8 cellular contexts compared by ENCODE assay signal in the genomic region with DNA sequence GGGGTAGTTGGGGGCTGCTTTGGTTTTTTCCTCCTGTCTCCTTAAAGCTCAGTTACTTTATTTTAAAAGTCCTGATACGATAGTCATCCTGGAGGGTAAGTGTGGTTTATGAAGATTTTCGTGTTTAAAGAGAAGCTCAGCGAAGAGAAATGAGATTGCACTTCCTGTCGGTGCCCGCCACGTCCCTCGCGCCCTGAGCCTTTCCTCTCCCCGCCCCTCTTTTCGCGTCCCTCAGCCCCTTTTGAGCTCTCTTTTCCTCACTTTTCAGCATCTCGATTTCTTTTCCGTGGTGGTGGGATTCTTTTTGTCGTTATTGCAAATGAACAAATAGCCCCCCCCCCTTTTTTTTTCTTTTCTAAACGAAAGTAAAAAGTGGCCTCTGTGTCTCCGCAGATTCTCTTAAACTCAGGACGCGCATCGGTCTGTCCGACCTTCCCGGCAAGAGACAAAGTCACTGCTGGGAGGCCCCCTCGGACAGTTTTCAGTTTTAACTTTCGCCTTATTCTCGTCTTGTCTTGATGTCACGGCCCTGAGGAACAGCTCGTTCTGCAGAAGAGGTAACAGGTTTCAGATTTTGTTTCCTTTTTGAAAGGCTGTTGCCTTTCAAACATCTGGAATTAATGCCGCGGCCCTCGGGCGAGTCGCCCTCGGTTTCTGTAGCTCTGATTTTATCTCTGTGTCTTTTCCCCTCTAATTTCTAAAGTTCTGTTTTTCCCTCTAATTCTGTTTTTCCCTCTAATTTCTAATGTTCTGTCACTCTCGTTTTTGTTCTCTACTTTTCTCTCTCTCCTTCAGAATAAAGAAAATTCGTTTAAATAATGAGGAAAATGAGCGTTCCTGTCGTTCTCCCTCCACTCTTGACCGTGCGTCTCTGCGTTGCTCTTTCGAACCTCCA. TPM values are rescaled to one million over a fixed set of nuclear protein-coding genes. Genes with fewer than 3 reads are reported as not detected.
DNase-seq lines count a peak whose midpoint lies in the region; ATAC-seq and TF ChIP-seq lines count a peak whose summit lies in the region.

No MANE protein-coding gene starts in this region.

- H3K27ac Mint-ChIP-seq in effector memory CD8-positive, alpha-beta T cell = no peak overlapping the region

- no peaks in the 10 kb centered on the region for H3K9me3 ChIP-seq in skeletal muscle satellite cell (replicated peaks; ENCODE audit: low read length)

- TF ChIP-seq CTCF in NB4 (IDR thresholded peaks at IDR 0.05; ENCODE audit: low read depth, low read length) = no peak

- peaks cover 20% of the 10 kb centered on the region for H3K36me3 Mint-ChIP-seq in effector memory CD8-positive, alpha-beta T cell (ENCODE audit: insufficient read depth)

- H3K9me3 Mint-ChIP-seq in effector memory CD8-positive, alpha-beta T cell = no peaks in the 10 kb centered on the region

- H3K27me3 Mint-ChIP-seq in effector memory CD8-positive, alpha-beta T cell = peaks cover 89 to 94% of the 10 kb centered on the region in 2 donors

- H3K4me2 ChIP-seq in skeletal muscle satellite cell (ENCODE audit: low read length) = peak overlapping the region; percentile 80

- H3K36me3 ChIP-seq in skeletal muscle satellite cell (ENCODE audit: insufficient read depth, low read length) = no peaks in the 10 kb centered on the region

- H3K4me3 Mint-ChIP-seq in effector memory CD8-positive, alpha-beta T cell = peak overlapping the region; percentile 73 to 80

- peaks cover 37 to 49% of the 10 kb centered on the region in 2 donors for H3K4me1 Mint-ChIP-seq in effector memory CD8-positive, alpha-beta T cell (ENCODE audit: low read depth in 2 of 2)

- no peak for TF ChIP-seq POLR2A in NB4 (IDR thresholded peaks at IDR 0.05; ENCODE audit: extremely low read depth, insufficient read length)

- ATAC-seq in effector memory CD8-positive, alpha-beta T cell (replicated peaks) = peak; percentile 28
- ATAC-seq in GM21367 (IDR thresholded peaks at IDR 0.05; ENCODE audit: unreplicated experiment) = no peak

- peaks cover 21% of the 10 kb centered on the region for H3K4me1 ChIP-seq in skeletal muscle satellite cell (ENCODE audit: control insufficient read depth, insufficient read depth, low read length)

- no peak overlapping the region for H3K9ac ChIP-seq in skeletal muscle satellite cell (ENCODE audit: low read depth, low read length)

- DNase-seq in DMS 273 (lab: John Stamatoyannopoulos, UW; ENCODE audit: unreplicated experiment) (peak; percentile 66), DMS 273 treated with DMSO at 0.1 percent for 48 hours (lab: John Stamatoyannopoulos, UW) (no peak), NB4 (ENCODE audit: low read depth) (peak; percentile 38), epidermal melanocyte (ENCODE audit: insufficient read length, low spot score) (no peak), cerebellar nuclear complex (lab: John Stamatoyannopoulos, UW) (no peak)
- DNase-seq in effector memory CD8-positive, alpha-beta T cell = no peak

- H3K4me3 ChIP-seq in NB4 (ENCODE audit: low read depth, low read length) = peak overlapping the region; percentile 43
- H3K4me3 ChIP-seq in skeletal muscle satellite cell (ENCODE audit: low read length) = peak overlapping the region; percentile 67

- peaks cover 99% of the 10 kb centered on the region for H3K27me3 ChIP-seq in skeletal muscle satellite cell (ENCODE audit: control insufficient read depth, insufficient read depth, low read length)

RNA-seq across cellular contexts. Expression of gene DMRTA2, which starts 1.0 kb away (rescaled TPM):
- under 0.01 TPM in 1 of 2 replicates, not detected in the other for total RNA-seq in skeletal muscle satellite cell (2012; rRNA removed)

Comparison
In these comparisons a context has a peak if more than half of its experiments do, and no peak if none do; other contexts are left out.
1. DNase-seq: peak in DMS 273 (single experiment) and NB4 (single experiment); none in DMS 273 treated with DMSO at 0.1 percent for 48 hours (single experiment), effector memory CD8-positive, alpha-beta T cell (0 of 3), epidermal melanocyte (single experiment) and cerebellar nuclear complex (0 of 2).